Comparison of ENCODE assay signal across 8 cellular contexts in the genomic region with DNA sequence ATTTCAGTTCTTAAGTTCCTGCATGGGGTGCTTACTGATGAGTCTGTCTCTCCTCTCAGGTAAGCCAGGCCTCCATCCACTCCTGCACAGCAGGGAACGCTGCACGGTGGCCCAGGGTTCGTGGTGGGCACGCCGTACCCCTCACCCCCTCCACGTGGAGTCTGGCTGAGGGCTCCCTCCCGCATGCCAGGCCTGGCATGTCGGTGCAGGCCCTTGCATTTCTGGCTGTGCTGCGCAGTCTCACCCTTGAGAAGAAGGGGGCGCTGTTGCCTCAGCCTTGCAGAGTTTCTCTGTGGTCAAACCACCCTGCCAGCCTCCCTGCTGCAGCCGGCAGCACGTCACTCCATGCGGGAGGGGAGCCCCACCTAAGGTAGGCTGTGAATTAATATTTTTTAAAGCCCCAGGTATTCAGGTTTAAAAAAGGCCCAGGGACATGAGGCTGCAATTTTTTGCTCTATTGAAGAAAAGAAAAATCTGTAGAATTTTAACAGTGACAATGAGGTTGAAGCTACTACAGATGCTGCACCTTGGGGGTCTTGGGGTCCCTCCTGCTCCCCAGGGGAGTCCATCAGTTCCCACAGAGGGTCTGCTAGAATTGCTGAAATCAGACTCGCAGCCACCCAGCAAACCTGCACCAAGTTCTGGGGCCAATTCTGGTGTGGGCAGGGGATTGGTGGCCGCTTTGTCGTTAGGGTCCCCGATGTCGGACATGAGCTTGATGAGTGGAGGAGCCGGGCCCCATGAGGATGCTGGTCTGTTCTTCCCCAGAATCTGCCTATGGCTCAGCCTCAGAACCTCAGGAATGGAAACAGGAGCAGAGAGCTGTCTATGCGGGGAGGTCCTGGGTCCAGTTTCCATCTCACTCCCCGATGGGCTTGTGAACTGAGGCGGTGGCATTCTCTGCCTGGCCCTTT. TPM values are rescaled to one million over a fixed set of nuclear protein-coding genes. Genes with fewer than 3 reads are reported as not detected.
DNase-seq lines count a peak whose midpoint lies in the region; ATAC-seq and TF ChIP-seq lines count a peak whose summit lies in the region.

No MANE protein-coding gene starts in this region.

- peak; percentile 75 for ATAC-seq in GM18520 (IDR thresholded peaks at IDR 0.05; ENCODE audit: unreplicated experiment)
- ATAC-seq in HG03060 (IDR thresholded peaks at IDR 0.05; ENCODE audit: low read depth, unreplicated experiment) = peak; percentile 85

- no peaks in the 10 kb centered on the region for H3K36me3 ChIP-seq in breast epithelium

- no peaks in the 10 kb centered on the region for H3K4me1 ChIP-seq in breast epithelium

- peak; percentile 72 to 77 (median 75) for TF ChIP-seq CTCF in breast epithelium (IDR thresholded peaks at IDR 0.05)

- H3K9me3 ChIP-seq in breast epithelium = no peaks in the 10 kb centered on the region

- TF ChIP-seq POLR2A in breast epithelium (IDR thresholded peaks at IDR 0.05) = no peak

- peak overlapping the region; percentile 67 to 75 for H3K27ac ChIP-seq in breast epithelium

- DNase-seq in AG08395 (ENCODE audit: low spot score) (peak; percentile 88), NCI-H2029 treated with DMSO at 0.1 percent for 48 hours (lab: John Stamatoyannopoulos, UW) (peak; percentile 76), UCSD-AML1 (lab: John Stamatoyannopoulos, UW; ENCODE audit: unreplicated experiment) (peak; percentile 85), breast epithelium (ENCODE audit: low spot score in 2 of 2) (peak; percentile 71 to 75), islet precursor cell (peak; percentile 92)
- DNase-seq in stimulated activated CD4-positive, alpha-beta T cell treated with anti-CD3 and anti-CD28 coated beads, Interleukin-15, amount 100 ng/mL, for 1 hour (ENCODE audit: low read depth in 1 of 2, low spot score in 1 of 2) = peak; percentile 22 to 37

- intact Hi-C loops in breast epithelium (cut with DNase I; ENCODE audit: low total_unique reads) = no loop called here

- H3K27me3 ChIP-seq in breast epithelium = no peaks in the 10 kb centered on the region

- H3K4me3 ChIP-seq in breast epithelium = peak overlapping the region in 1 of 3 donors; percentile 27

RNA-seq across cellular contexts. Expression of a gene that starts 52.6 kb away (rescaled TPM):
- total RNA-seq in breast epithelium = 10 to 100 TPM; 24.1 to 26.2 (median 24.8) TPM

Comparison
In these comparisons a context has a peak if more than half of its experiments do, and no peak if none do; other contexts are left out.
1. DNase-seq: peak in every context shown above with its lines; median percentile 92 in islet precursor cell; 88 in AG08395; 85 in UCSD-AML1; 76 in NCI-H2029 treated with DMSO at 0.1 percent for 48 hours; 73 in breast epithelium; 30 in stimulated activated CD4-positive, alpha-beta T cell treated with anti-CD3 and anti-CD28 coated beads, Interleukin-15, amount 100 ng/mL, for 1 hour.